ENCODE assay signal across 1 cellular context in the genomic region with DNA sequence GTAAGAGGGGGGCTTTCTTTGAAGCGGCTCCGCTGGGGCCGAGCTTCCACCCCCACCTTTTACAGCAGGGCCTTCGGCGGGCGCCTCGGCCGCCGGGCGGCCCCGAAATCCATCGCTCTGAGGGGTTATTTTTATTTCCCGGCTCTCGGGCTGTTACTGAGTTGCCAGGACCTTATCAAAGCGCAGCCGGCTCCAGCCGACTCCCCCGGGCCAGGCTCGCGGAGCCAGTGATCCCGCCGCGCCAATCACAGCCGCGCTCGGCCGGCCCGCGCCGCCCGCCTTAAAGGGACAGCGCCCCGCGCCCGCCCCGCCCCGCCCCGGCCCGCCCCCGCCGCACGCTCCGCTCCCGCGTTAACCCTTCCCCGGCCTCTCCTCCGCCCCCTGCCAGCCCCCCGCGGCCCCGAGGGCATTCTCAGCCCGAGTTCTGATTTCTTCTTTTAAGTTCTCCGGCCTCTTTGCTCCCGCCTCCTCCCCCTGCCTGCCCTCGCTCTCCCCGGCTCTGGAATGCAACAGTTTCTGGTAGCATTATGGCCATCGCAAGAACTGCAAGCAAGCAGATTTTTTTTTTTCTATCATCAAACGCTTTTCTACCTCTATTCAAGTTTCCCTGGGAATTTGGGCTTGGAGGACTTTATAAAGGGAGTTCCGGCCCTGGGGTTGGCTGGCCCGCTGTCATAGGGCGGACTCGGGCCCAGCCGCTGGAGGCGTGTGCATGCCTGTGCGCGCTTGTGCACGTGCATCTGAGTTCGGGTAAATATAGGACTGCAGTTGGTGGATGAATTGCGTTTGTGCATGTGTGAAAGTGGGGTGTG.
TF ChIP-seq lines count a peak whose summit lies in the region.

A gene with protein sequence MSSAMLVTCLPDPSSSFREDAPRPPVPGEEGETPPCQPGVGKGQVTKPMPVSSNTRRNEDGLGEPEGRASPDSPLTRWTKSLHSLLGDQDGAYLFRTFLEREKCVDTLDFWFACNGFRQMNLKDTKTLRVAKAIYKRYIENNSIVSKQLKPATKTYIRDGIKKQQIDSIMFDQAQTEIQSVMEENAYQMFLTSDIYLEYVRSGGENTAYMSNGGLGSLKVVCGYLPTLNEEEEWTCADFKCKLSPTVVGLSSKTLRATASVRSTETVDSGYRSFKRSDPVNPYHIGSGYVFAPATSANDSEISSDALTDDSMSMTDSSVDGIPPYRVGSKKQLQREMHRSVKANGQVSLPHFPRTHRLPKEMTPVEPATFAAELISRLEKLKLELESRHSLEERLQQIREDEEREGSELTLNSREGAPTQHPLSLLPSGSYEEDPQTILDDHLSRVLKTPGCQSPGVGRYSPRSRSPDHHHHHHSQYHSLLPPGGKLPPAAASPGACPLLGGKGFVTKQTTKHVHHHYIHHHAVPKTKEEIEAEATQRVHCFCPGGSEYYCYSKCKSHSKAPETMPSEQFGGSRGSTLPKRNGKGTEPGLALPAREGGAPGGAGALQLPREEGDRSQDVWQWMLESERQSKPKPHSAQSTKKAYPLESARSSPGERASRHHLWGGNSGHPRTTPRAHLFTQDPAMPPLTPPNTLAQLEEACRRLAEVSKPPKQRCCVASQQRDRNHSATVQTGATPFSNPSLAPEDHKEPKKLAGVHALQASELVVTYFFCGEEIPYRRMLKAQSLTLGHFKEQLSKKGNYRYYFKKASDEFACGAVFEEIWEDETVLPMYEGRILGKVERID (minus strand): TSS at position 255 of the 812 bp plus-strand sequence. CDS start 3,028 bp downstream, outside the sequence.

TF ChIP-seq in K562, 482 proteins besides CTCF, POLR2A, EP300 and RAD21 (continued from another document and continues in another):
- TF ChIP-seq, protein P1, sequence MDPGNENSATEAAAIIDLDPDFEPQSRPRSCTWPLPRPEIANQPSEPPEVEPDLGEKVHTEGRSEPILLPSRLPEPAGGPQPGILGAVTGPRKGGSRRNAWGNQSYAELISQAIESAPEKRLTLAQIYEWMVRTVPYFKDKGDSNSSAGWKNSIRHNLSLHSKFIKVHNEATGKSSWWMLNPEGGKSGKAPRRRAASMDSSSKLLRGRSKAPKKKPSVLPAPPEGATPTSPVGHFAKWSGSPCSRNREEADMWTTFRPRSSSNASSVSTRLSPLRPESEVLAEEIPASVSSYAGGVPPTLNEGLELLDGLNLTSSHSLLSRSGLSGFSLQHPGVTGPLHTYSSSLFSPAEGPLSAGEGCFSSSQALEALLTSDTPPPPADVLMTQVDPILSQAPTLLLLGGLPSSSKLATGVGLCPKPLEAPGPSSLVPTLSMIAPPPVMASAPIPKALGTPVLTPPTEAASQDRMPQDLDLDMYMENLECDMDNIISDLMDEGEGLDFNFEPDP (CRISPR knock-in tag; IDR thresholded peaks at IDR 0.05): no peak
- TF ChIP-seq SAFB2 (IDR thresholded peaks at IDR 0.05; ENCODE audit: borderline replicate concordance, low read depth, low read length, severe bottlenecking) (no peak), PTBP1 (IDR thresholded peaks at IDR 0.05; ENCODE audit: low read depth, low read length) (no peak), CXXC5 (CRISPR knock-in tag; IDR thresholded peaks at IDR 0.05) (peak; percentile 76), RBM25 (IDR thresholded peaks at IDR 0.05; ENCODE audit: low read depth, low read length, severe bottlenecking) (peak; percentile 55), RBFOX2 (IDR thresholded peaks at IDR 0.05; ENCODE audit: low read depth, low read length) (peak; percentile 35; the same call in 1 of the 2 replicates), PHF8 (IDR thresholded peaks at IDR 0.05; ENCODE audit: borderline replicate concordance, low read length) (no peak), NFIC (IDR thresholded peaks at IDR 0.05) (peak; percentile 86), MAFF (IDR thresholded peaks at IDR 0.05; ENCODE audit: low read length) (peak; percentile 55), RB1 (IDR thresholded peaks at IDR 0.05; ENCODE audit: low read depth) (peak; percentile 59; the same call in 1 of the 2 replicates), TCF7 (IDR thresholded peaks at IDR 0.05; ENCODE audit: borderline replicate concordance) (peak; percentile 99), RBM15 (IDR thresholded peaks at IDR 0.05; ENCODE audit: insufficient read depth, low read length) (no peak), BHLHE40 (IDR thresholded peaks at IDR 0.05; ENCODE audit: low read length) (peak; percentile 86), MAFK (IDR thresholded peaks at IDR 0.05; ENCODE audit: low read length) (peak; percentile 56), ASH1L (IDR thresholded peaks at IDR 0.05; ENCODE audit: borderline replicate concordance, low read depth, partially characterized antibody) (no peak), L3MBTL2 (IDR thresholded peaks at IDR 0.05) (peak; percentile 72)
- TF ChIP-seq, protein P2, sequence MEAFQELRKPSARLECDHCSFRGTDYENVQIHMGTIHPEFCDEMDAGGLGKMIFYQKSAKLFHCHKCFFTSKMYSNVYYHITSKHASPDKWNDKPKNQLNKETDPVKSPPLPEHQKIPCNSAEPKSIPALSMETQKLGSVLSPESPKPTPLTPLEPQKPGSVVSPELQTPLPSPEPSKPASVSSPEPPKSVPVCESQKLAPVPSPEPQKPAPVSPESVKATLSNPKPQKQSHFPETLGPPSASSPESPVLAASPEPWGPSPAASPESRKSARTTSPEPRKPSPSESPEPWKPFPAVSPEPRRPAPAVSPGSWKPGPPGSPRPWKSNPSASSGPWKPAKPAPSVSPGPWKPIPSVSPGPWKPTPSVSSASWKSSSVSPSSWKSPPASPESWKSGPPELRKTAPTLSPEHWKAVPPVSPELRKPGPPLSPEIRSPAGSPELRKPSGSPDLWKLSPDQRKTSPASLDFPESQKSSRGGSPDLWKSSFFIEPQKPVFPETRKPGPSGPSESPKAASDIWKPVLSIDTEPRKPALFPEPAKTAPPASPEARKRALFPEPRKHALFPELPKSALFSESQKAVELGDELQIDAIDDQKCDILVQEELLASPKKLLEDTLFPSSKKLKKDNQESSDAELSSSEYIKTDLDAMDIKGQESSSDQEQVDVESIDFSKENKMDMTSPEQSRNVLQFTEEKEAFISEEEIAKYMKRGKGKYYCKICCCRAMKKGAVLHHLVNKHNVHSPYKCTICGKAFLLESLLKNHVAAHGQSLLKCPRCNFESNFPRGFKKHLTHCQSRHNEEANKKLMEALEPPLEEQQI (IDR thresholded peaks at IDR 0.05): no peak
- TF ChIP-seq, protein P3, sequence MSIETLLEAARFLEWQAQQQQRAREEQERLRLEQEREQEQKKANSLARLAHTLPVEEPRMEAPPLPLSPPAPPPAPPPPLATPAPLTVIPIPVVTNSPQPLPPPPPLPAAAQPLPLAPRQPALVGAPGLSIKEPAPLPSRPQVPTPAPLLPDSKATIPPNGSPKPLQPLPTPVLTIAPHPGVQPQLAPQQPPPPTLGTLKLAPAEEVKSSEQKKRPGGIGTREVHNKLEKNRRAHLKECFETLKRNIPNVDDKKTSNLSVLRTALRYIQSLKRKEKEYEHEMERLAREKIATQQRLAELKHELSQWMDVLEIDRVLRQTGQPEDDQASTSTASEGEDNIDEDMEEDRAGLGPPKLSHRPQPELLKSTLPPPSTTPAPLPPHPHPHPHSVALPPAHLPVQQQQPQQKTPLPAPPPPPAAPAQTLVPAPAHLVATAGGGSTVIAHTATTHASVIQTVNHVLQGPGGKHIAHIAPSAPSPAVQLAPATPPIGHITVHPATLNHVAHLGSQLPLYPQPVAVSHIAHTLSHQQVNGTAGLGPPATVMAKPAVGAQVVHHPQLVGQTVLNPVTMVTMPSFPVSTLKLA (conservative IDR thresholded peaks at IDR 0.05): peak in 1 of 2 experiments; percentile 54; a peak in 2 of 4 replicates
- TF ChIP-seq, protein P4, sequence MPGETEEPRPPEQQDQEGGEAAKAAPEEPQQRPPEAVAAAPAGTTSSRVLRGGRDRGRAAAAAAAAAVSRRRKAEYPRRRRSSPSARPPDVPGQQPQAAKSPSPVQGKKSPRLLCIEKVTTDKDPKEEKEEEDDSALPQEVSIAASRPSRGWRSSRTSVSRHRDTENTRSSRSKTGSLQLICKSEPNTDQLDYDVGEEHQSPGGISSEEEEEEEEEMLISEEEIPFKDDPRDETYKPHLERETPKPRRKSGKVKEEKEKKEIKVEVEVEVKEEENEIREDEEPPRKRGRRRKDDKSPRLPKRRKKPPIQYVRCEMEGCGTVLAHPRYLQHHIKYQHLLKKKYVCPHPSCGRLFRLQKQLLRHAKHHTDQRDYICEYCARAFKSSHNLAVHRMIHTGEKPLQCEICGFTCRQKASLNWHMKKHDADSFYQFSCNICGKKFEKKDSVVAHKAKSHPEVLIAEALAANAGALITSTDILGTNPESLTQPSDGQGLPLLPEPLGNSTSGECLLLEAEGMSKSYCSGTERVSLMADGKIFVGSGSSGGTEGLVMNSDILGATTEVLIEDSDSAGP (CRISPR knock-in tag; IDR thresholded peaks at IDR 0.05): peak; percentile 57
- TF ChIP-seq, protein P5, sequence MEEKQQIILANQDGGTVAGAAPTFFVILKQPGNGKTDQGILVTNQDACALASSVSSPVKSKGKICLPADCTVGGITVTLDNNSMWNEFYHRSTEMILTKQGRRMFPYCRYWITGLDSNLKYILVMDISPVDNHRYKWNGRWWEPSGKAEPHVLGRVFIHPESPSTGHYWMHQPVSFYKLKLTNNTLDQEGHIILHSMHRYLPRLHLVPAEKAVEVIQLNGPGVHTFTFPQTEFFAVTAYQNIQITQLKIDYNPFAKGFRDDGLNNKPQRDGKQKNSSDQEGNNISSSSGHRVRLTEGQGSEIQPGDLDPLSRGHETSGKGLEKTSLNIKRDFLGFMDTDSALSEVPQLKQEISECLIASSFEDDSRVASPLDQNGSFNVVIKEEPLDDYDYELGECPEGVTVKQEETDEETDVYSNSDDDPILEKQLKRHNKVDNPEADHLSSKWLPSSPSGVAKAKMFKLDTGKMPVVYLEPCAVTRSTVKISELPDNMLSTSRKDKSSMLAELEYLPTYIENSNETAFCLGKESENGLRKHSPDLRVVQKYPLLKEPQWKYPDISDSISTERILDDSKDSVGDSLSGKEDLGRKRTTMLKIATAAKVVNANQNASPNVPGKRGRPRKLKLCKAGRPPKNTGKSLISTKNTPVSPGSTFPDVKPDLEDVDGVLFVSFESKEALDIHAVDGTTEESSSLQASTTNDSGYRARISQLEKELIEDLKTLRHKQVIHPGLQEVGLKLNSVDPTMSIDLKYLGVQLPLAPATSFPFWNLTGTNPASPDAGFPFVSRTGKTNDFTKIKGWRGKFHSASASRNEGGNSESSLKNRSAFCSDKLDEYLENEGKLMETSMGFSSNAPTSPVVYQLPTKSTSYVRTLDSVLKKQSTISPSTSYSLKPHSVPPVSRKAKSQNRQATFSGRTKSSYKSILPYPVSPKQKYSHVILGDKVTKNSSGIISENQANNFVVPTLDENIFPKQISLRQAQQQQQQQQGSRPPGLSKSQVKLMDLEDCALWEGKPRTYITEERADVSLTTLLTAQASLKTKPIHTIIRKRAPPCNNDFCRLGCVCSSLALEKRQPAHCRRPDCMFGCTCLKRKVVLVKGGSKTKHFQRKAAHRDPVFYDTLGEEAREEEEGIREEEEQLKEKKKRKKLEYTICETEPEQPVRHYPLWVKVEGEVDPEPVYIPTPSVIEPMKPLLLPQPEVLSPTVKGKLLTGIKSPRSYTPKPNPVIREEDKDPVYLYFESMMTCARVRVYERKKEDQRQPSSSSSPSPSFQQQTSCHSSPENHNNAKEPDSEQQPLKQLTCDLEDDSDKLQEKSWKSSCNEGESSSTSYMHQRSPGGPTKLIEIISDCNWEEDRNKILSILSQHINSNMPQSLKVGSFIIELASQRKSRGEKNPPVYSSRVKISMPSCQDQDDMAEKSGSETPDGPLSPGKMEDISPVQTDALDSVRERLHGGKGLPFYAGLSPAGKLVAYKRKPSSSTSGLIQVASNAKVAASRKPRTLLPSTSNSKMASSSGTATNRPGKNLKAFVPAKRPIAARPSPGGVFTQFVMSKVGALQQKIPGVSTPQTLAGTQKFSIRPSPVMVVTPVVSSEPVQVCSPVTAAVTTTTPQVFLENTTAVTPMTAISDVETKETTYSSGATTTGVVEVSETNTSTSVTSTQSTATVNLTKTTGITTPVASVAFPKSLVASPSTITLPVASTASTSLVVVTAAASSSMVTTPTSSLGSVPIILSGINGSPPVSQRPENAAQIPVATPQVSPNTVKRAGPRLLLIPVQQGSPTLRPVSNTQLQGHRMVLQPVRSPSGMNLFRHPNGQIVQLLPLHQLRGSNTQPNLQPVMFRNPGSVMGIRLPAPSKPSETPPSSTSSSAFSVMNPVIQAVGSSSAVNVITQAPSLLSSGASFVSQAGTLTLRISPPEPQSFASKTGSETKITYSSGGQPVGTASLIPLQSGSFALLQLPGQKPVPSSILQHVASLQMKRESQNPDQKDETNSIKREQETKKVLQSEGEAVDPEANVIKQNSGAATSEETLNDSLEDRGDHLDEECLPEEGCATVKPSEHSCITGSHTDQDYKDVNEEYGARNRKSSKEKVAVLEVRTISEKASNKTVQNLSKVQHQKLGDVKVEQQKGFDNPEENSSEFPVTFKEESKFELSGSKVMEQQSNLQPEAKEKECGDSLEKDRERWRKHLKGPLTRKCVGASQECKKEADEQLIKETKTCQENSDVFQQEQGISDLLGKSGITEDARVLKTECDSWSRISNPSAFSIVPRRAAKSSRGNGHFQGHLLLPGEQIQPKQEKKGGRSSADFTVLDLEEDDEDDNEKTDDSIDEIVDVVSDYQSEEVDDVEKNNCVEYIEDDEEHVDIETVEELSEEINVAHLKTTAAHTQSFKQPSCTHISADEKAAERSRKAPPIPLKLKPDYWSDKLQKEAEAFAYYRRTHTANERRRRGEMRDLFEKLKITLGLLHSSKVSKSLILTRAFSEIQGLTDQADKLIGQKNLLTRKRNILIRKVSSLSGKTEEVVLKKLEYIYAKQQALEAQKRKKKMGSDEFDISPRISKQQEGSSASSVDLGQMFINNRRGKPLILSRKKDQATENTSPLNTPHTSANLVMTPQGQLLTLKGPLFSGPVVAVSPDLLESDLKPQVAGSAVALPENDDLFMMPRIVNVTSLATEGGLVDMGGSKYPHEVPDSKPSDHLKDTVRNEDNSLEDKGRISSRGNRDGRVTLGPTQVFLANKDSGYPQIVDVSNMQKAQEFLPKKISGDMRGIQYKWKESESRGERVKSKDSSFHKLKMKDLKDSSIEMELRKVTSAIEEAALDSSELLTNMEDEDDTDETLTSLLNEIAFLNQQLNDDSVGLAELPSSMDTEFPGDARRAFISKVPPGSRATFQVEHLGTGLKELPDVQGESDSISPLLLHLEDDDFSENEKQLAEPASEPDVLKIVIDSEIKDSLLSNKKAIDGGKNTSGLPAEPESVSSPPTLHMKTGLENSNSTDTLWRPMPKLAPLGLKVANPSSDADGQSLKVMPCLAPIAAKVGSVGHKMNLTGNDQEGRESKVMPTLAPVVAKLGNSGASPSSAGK (IDR thresholded peaks at IDR 0.05): peak; percentile 88
- TF ChIP-seq, protein P6, sequence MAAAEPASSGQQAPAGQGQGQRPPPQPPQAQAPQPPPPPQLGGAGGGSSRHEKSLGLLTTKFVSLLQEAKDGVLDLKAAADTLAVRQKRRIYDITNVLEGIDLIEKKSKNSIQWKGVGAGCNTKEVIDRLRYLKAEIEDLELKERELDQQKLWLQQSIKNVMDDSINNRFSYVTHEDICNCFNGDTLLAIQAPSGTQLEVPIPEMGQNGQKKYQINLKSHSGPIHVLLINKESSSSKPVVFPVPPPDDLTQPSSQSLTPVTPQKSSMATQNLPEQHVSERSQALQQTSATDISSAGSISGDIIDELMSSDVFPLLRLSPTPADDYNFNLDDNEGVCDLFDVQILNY (CRISPR knock-in tag; IDR thresholded peaks at IDR 0.05): no peak
